In genomic region chr11:118872403-118872821, GRCh38 we compare ENCODE assay signal across 11 cellular contexts. TPM values are rescaled to one million over a fixed set of nuclear protein-coding genes. Genes with fewer than 3 reads are reported as not detected.
A peak's percentile ranks its signal among the peaks of the same experiment; 100 is the strongest.
DNase-seq lines count a peak whose midpoint lies in the region; ATAC-seq and TF ChIP-seq lines count a peak whose summit lies in the region.
"Had no signal": no experiment of that assay in that cellular context is flagged by ENCODE, and none has a peak within 500 bp of the region (broad histone marks: within the 10 kb centered on the region; RNA-seq: fewer than 3 reads in every experiment).

No MANE protein-coding gene starts in this region.

- no peak overlapping the region for H3K4me3 ChIP-seq in heart right ventricle

- no peak for TF ChIP-seq CTCF in CD4-positive, alpha-beta T cell (IDR thresholded peaks at IDR 0.05)
- no peak for TF ChIP-seq CTCF in heart right ventricle (IDR thresholded peaks at IDR 0.05)

- peaks cover 70% of the 10 kb centered on the region for H3K4me1 Mint-ChIP-seq in CD4-positive, alpha-beta T cell (ENCODE audit: low read depth)
- H3K4me1 Mint-ChIP-seq in activated CD4-positive, alpha-beta T cell treated with anti-CD3 and anti-CD28 coated beads, Interleukin-2, amount 10 ng/mL, durations not matched to agents 7 days and 5 days = peaks cover 71% of the 10 kb centered on the region
- H3K4me1 Mint-ChIP-seq in memory B cell = peaks cover 54% of the 10 kb centered on the region

- H3K4me3 Mint-ChIP-seq in CD4-positive, alpha-beta T cell = peak overlapping the region; percentile 46
- no peak overlapping the region for H3K4me3 Mint-ChIP-seq in activated CD4-positive, alpha-beta T cell treated with anti-CD3 and anti-CD28 coated beads, Interleukin-2, amount 10 ng/mL, durations not matched to agents 7 days and 5 days
- peak overlapping the region; percentile 73 for H3K4me3 Mint-ChIP-seq in memory B cell

- peak in 6 of 10 experiments; percentile 34 to 58 (median 54) for DNase-seq in CD4-positive, alpha-beta T cell
- peak; percentile 56 for DNase-seq in activated CD4-positive, alpha-beta T cell treated with anti-CD3 and anti-CD28 coated beads, Interleukin-2, amount 10 ng/mL, durations not matched to agents 7 days and 5 days
- DNase-seq in memory B cell (ENCODE audit: low spot score in 2 of 2) (peak in 1 of 2 donors; percentile 46), mesenteric fat pad (ENCODE audit: low spot score) (no peak), heart right ventricle (no peak), NCI-H1694 (lab: John Stamatoyannopoulos, UW) (no peak)
- DNase-seq in NK-92 treated with Interleukin-12 subunit alpha and Interleukin-12 subunit beta, amount 100 ng/mL, for 24 hours (lab: John Stamatoyannopoulos, UW) = no peak
- DNase-seq: BE2C, dermis blood vessel endothelial cell had no signal

- no peaks in the 10 kb centered on the region for H3K9me3 ChIP-seq in CD4-positive, alpha-beta T cell (ENCODE audit: control insufficient read depth, low read length)
- no peaks in the 10 kb centered on the region for H3K9me3 ChIP-seq in heart right ventricle
- H3K9me3 ChIP-seq: BE2C had no signal

- POLR2A ChIA-PET in CD4-positive, alpha-beta T cell (lab: Charles Lee) = interaction anchor here (1.0 to 1.4 kb wide), 7 partner anchors 11 to 82 kb away, joined by 3 to 8 read pairs (median 7); partner anchors contain the start of genes CXCR5 and DDX6
- POLR2A ChIA-PET in activated CD4-positive, alpha-beta T cell treated with anti-CD3 and anti-CD28 coated beads, Interleukin-2, amount 10 ng/mL, durations not matched to agents 7 days and 5 days (lab: Charles Lee) = interaction anchor here (0.6 to 1.0 kb wide), 2 partner anchors 81 to 507 kb away, joined by 3 to 5 read pairs; partner anchors contain the start of gene DDX6

- H3K27me3 ChIP-seq in CD4-positive, alpha-beta T cell (ENCODE audit: control insufficient read depth, insufficient read depth, low read length) = no peaks in the 10 kb centered on the region
- no peaks in the 10 kb centered on the region for H3K27me3 ChIP-seq in heart right ventricle
- H3K27me3 ChIP-seq: BE2C had no signal

- intact Hi-C loops in CD4-positive, alpha-beta T cell (cut with DNase I, micrococcal nuclease) = no loop called here
- intact Hi-C loops in heart right ventricle (cut with DNase I) = loop anchor here in 2 of 10 donors (10.0 kb wide), 1 partner anchor 178 kb away; no protein-coding TSS in a partner anchor

- no peaks in the 10 kb centered on the region for H3K36me3 Mint-ChIP-seq in CD4-positive, alpha-beta T cell (ENCODE audit: low read depth)
- peaks cover 1% of the 10 kb centered on the region for H3K36me3 Mint-ChIP-seq in activated CD4-positive, alpha-beta T cell treated with anti-CD3 and anti-CD28 coated beads, Interleukin-2, amount 10 ng/mL, durations not matched to agents 7 days and 5 days (ENCODE audit: low read depth)
- H3K36me3 Mint-ChIP-seq in memory B cell = no peaks in the 10 kb centered on the region

- CTCF ChIA-PET in CD4-positive, alpha-beta T cell (lab: Charles Lee) = interaction anchor here (0.7 to 2.4 kb wide), 3 partner anchors 11 to 82 kb away, joined by 3 to 6 read pairs (median 3); partner anchors contain the start of genes BCL9L, CXCR5 and DDX6
- CTCF ChIA-PET in activated CD4-positive, alpha-beta T cell treated with anti-CD3 and anti-CD28 coated beads, Interleukin-2, amount 10 ng/mL, durations not matched to agents 7 days and 5 days (lab: Charles Lee) = interaction anchor here (0.6 to 2.1 kb wide), 4 partner anchors 11 to 964 kb away, joined by 3 to 9 read pairs (median 4); partner anchors contain the start of gene CXCR5

- H3K36me3 ChIP-seq in heart right ventricle = no peaks in the 10 kb centered on the region
- H3K36me3 ChIP-seq: BE2C had no signal

- H3K27ac Mint-ChIP-seq in CD4-positive, alpha-beta T cell = peak overlapping the region; percentile 95
- H3K27ac Mint-ChIP-seq in activated CD4-positive, alpha-beta T cell treated with anti-CD3 and anti-CD28 coated beads, Interleukin-2, amount 10 ng/mL, durations not matched to agents 7 days and 5 days = peak overlapping the region; percentile 69
- H3K27ac Mint-ChIP-seq in memory B cell = peak overlapping the region; percentile 76

- H3K4me1 ChIP-seq in heart right ventricle = peaks cover 0 to 44% (median 14%) of the 10 kb centered on the region in 9 donors

- no peaks in the 10 kb centered on the region for H3K27me3 Mint-ChIP-seq in CD4-positive, alpha-beta T cell
- no peaks in the 10 kb centered on the region for H3K27me3 Mint-ChIP-seq in activated CD4-positive, alpha-beta T cell treated with anti-CD3 and anti-CD28 coated beads, Interleukin-2, amount 10 ng/mL, durations not matched to agents 7 days and 5 days
- H3K27me3 Mint-ChIP-seq in memory B cell = no peaks in the 10 kb centered on the region

- 78 to 83% methylated on average over 17 of the region's 17 CpGs for WGBS in heart right ventricle, 2 donors

- no peaks in the 10 kb centered on the region for H3K9me3 Mint-ChIP-seq in CD4-positive, alpha-beta T cell
- no peaks in the 10 kb centered on the region for H3K9me3 Mint-ChIP-seq in activated CD4-positive, alpha-beta T cell treated with anti-CD3 and anti-CD28 coated beads, Interleukin-2, amount 10 ng/mL, durations not matched to agents 7 days and 5 days
- H3K9me3 Mint-ChIP-seq in memory B cell = no peaks in the 10 kb centered on the region

- peak; percentile 1 for ATAC-seq in CD4-positive, alpha-beta T cell (ENCODE audit: poor library complexity)
- ATAC-seq in HG02798 (IDR thresholded peaks at IDR 0.05; ENCODE audit: poor library complexity, unreplicated experiment) = peak; percentile 43
- peak; percentile 6 for ATAC-seq in memory B cell (ENCODE audit: low read depth)
- ATAC-seq in heart right ventricle = no peak

- peak overlapping the region; percentile 38 for H3K27ac ChIP-seq in CD4-positive, alpha-beta T cell (ENCODE audit: low read depth, low read length)
- peak overlapping the region in 1 of 10 donors; percentile 51 for H3K27ac ChIP-seq in heart right ventricle

RNA-seq across cellular contexts. Expression of gene CXCR5, which starts 11.3 kb away (rescaled TPM):
- 10 to 100 TPM; 13.2 to 14.3 TPM for total RNA-seq in CD4-positive, alpha-beta T cell
- total RNA-seq in activated CD4-positive, alpha-beta T cell treated with anti-CD3 and anti-CD28 coated beads, Interleukin-2, amount 10 ng/mL, durations not matched to agents 7 days and 5 days = under 1 TPM; 0.50 to 0.52 TPM
- not detected for total RNA-seq in mesenteric fat pad
- total RNA-seq in heart right ventricle = under 1 TPM in 1 of 10 donors, not detected in 9; 0.16 TPM
- under 1 TPM; 0.22 to 0.58 TPM for polyA plus RNA-seq in heart right ventricle
- total RNA-seq: dermis blood vessel endothelial cell, myocyte had no signal

RNA-seq across cellular contexts. Expression of gene BCL9L, which starts 53.3 kb away (rescaled TPM):
- total RNA-seq in CD4-positive, alpha-beta T cell = 100 to 1,000 TPM; 326 to 332 TPM
- total RNA-seq in activated CD4-positive, alpha-beta T cell treated with anti-CD3 and anti-CD28 coated beads, Interleukin-2, amount 10 ng/mL, durations not matched to agents 7 days and 5 days = 100 to 1,000 TPM; 103 to 109 TPM
- total RNA-seq in mesenteric fat pad (86.4 TPM), heart right ventricle (10 to 100 TPM; 29.4 to 57.7 (median 40.8) TPM)
- 10 to 100 TPM; 24.0 to 24.2 TPM for polyA plus RNA-seq in heart right ventricle

Comparison
In these comparisons a context has a peak if more than half of its experiments do, and no peak if none do; other contexts are left out.
1. ATAC-seq: peak in CD4-positive, alpha-beta T cell (single experiment), HG02798 (single experiment) and memory B cell (single experiment); none in heart right ventricle (0 of 8).
2. DNase-seq: peak in CD4-positive, alpha-beta T cell (6 of 10) and activated CD4-positive, alpha-beta T cell treated with anti-CD3 and anti-CD28 coated beads, Interleukin-2, amount 10 ng/mL, durations not matched to agents 7 days and 5 days (single experiment); none in mesenteric fat pad (single experiment), heart right ventricle (0 of 2), NK-92 treated with Interleukin-12 subunit alpha and Interleukin-12 subunit beta, amount 100 ng/mL, for 24 hours (single experiment) and NCI-H1694 (single experiment).
3. RNA of gene CXCR5, which starts 11.3 kb away (total RNA-seq): 13.2 to 14.3 TPM in CD4-positive, alpha-beta T cell; 0.50 to 0.52 TPM in activated CD4-positive, alpha-beta T cell treated with anti-CD3 and anti-CD28 coated beads, Interleukin-2, amount 10 ng/mL, durations not matched to agents 7 days and 5 days, not detected in mesenteric fat pad (single experiment) and 0.16 TPM in heart right ventricle; every median in the first group is over 4 times any median in the second.
4. Peak in every context shown above with its lines, with median percentiles within 50 percentile points of each other: H3K27ac Mint-ChIP-seq.